Comparison of ENCODE assay signal across 1 cellular context in genomic region chr6:32952817-32953739, GRCh38.
TF ChIP-seq lines count a peak whose summit lies in the region.

TSS of gene HLA-DMA (minus strand) at chr6:32953097. CDS start at chr6:32953036, 61 bp downstream.

TF ChIP-seq in GM23338, 12 proteins besides CTCF, POLR2A, EP300 and RAD21 (continued from another document):
- TF ChIP-seq, protein P1, sequence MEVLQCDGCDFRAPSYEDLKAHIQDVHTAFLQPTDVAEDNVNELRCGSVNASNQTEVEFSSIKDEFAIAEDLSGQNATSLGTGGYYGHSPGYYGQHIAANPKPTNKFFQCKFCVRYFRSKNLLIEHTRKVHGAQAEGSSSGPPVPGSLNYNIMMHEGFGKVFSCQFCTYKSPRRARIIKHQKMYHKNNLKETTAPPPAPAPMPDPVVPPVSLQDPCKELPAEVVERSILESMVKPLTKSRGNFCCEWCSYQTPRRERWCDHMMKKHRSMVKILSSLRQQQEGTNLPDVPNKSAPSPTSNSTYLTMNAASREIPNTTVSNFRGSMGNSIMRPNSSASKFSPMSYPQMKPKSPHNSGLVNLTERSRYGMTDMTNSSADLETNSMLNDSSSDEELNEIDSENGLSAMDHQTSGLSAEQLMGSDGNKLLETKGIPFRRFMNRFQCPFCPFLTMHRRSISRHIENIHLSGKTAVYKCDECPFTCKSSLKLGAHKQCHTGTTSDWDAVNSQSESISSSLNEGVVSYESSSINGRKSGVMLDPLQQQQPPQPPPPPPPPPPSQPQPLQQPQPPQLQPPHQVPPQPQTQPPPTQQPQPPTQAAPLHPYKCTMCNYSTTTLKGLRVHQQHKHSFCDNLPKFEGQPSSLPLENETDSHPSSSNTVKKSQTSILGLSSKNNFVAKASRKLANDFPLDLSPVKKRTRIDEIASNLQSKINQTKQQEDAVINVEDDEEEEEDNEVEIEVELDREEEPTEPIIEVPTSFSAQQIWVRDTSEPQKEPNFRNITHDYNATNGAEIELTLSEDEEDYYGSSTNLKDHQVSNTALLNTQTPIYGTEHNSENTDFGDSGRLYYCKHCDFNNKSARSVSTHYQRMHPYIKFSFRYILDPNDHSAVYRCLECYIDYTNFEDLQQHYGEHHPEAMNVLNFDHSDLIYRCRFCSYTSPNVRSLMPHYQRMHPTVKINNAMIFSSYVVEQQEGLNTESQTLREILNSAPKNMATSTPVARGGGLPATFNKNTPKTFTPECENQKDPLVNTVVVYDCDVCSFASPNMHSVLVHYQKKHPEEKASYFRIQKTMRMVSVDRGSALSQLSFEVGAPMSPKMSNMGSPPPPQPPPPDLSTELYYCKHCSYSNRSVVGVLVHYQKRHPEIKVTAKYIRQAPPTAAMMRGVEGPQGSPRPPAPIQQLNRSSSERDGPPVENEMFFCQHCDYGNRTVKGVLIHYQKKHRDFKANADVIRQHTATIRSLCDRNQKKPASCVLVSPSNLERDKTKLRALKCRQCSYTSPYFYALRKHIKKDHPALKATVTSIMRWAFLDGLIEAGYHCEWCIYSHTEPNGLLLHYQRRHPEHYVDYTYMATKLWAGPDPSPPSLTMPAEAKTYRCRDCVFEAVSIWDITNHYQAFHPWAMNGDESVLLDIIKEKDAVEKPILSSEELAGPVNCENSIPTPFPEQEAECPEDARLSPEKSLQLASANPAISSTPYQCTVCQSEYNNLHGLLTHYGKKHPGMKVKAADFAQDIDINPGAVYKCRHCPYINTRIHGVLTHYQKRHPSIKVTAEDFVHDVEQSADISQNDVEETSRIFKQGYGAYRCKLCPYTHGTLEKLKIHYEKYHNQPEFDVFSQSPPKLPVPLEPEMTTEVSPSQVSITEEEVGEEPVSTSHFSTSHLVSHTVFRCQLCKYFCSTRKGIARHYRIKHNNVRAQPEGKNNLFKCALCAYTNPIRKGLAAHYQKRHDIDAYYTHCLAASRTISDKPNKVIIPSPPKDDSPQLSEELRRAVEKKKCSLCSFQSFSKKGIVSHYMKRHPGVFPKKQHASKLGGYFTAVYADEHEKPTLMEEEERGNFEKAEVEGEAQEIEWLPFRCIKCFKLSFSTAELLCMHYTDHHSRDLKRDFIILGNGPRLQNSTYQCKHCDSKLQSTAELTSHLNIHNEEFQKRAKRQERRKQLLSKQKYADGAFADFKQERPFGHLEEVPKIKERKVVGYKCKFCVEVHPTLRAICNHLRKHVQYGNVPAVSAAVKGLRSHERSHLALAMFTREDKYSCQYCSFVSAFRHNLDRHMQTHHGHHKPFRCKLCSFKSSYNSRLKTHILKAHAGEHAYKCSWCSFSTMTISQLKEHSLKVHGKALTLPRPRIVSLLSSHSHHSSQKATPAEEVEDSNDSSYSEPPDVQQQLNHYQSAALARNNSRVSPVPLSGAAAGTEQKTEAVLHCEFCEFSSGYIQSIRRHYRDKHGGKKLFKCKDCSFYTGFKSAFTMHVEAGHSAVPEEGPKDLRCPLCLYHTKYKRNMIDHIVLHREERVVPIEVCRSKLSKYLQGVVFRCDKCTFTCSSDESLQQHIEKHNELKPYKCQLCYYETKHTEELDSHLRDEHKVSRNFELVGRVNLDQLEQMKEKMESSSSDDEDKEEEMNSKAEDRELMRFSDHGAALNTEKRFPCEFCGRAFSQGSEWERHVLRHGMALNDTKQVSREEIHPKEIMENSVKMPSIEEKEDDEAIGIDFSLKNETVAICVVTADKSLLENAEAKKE (CRISPR knock-in tag; IDR thresholded peaks at IDR 0.05), result no peak
- no peak for TF ChIP-seq JUNB (IDR thresholded peaks at IDR 0.05; ENCODE audit: unreplicated experiment)
- TF ChIP-seq CREB1 (CRISPR knock-in tag; IDR thresholded peaks at IDR 0.05; ENCODE audit: low read depth), result peak; percentile 91
- no peak for TF ChIP-seq STAT1 (IDR thresholded peaks at IDR 0.05; ENCODE audit: unreplicated experiment)
- no peak for TF ChIP-seq ZNF331 (CRISPR knock-in tag; IDR thresholded peaks at IDR 0.05; ENCODE audit: low read depth)
- TF ChIP-seq, protein P2, sequence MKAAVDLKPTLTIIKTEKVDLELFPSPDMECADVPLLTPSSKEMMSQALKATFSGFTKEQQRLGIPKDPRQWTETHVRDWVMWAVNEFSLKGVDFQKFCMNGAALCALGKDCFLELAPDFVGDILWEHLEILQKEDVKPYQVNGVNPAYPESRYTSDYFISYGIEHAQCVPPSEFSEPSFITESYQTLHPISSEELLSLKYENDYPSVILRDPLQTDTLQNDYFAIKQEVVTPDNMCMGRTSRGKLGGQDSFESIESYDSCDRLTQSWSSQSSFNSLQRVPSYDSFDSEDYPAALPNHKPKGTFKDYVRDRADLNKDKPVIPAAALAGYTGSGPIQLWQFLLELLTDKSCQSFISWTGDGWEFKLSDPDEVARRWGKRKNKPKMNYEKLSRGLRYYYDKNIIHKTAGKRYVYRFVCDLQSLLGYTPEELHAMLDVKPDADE (IDR thresholded peaks at IDR 0.05), result no peak
- no peak for TF ChIP-seq NANOG (IDR thresholded peaks at IDR 0.05; ENCODE audit: borderline replicate concordance)
- TF ChIP-seq ZNF114 (CRISPR knock-in tag; IDR thresholded peaks at IDR 0.05), result no peak
